ENCODE assay signal across 1 cellular context in genomic region chr4:99863804-99864203, GRCh38.
TF ChIP-seq lines count a peak whose summit lies in the region.

No MANE protein-coding gene starts in this region.

TF ChIP-seq in IMR-90, 13 proteins besides CTCF, POLR2A, EP300 and RAD21:
- TF ChIP-seq BHLHE40 (IDR thresholded peaks at IDR 0.05; ENCODE audit: low read depth, low read length) (peak; percentile 33; the same call in 1 of the 2 replicates), MAFK (IDR thresholded peaks at IDR 0.05; ENCODE audit: low read depth, low read length) (no peak)
TF ChIP-seq in IMR-90: peak in this region for 1.
